Comparison of ENCODE assay signal across 8 cellular contexts in the genomic region with DNA sequence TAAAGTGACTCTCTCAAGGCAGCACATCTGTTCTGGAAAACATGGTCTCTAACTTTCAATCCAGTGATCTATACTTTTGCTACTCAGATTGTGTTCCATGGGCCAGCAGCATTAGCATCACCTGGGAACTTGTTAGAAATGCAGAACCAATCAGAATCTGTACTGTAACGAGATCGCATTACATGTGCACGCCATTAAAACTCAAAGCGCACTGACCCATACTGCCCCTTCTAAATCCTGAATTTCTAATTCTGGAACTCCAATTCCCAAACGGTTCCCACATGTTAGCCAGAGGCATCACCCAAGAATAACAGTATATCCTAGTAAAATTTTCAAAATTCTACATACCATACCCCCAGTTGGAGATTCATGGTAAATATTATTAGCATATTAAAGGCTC. TPM values are rescaled to one million over a fixed set of nuclear protein-coding genes. Genes with fewer than 3 reads are reported as not detected.
DNase-seq lines count a peak whose midpoint lies in the region; ATAC-seq and TF ChIP-seq lines count a peak whose summit lies in the region.

No MANE protein-coding gene starts in this region.

- no peak for TF ChIP-seq CTCF in hepatocyte (IDR thresholded peaks at IDR 0.05; ENCODE audit: poor library complexity)
- TF ChIP-seq CTCF in nephron progenitor cell (IDR thresholded peaks at IDR 0.05), result no peak

- DNase-seq in NCI-H82 (lab: John Stamatoyannopoulos, UW), result peak; percentile 35
- no peak for DNase-seq in NCI-H82 treated with DMSO at 0.1 percent for 48 hours (lab: John Stamatoyannopoulos, UW; ENCODE audit: unreplicated experiment)
- DNase-seq in T-helper 17 cell, result no peak
- DNase-seq in hepatocyte (ENCODE audit: low spot score), result no peak
- DNase-seq in stimulated activated effector memory CD8-positive, alpha-beta T cell treated with anti-CD3 and anti-CD28 coated beads, Interleukin-12 subunit alpha, Interleukin-12 subunit beta, amount 100 ng/mL, for 72 hours (ENCODE audit: low spot score in 2 of 2), result no peak
- DNase-seq in nephron progenitor cell, result no peak
- DNase-seq in stimulated activated CD4-positive, alpha-beta T cell treated with anti-CD3 and anti-CD28 coated beads, Interleukin-2, amount 100 ng/mL, for 24 hours, result no peak

- WGBS in hepatocyte (ENCODE audit: low lambda C conversion rate, missing lambda C conversion rate), result 50% methylated on average over 5 of the region's 5 CpGs

- H3K4me1 Mint-ChIP-seq in T-helper 17 cell (peaks cover 9% of the 10 kb centered on the region), nephron progenitor cell (peaks cover 5% of the 10 kb centered on the region)
- H3K4me1 Mint-ChIP-seq in stimulated activated effector memory CD8-positive, alpha-beta T cell treated with anti-CD3 and anti-CD28 coated beads, Interleukin-12 subunit alpha, Interleukin-12 subunit beta, amount 100 ng/mL, for 72 hours, result no peaks in the 10 kb centered on the region

- H3K4me2 ChIP-seq in hepatocyte, result peak overlapping the region; percentile 79

- H3K4me1 ChIP-seq in hepatocyte (ENCODE audit: insufficient read depth), result peaks cover 14% of the 10 kb centered on the region

- no peaks in the 10 kb centered on the region for H3K9me3 ChIP-seq in T-helper 17 cell (ENCODE audit: control insufficient read depth, low read length, poor library complexity, severe bottlenecking)
- no peaks in the 10 kb centered on the region for H3K9me3 ChIP-seq in hepatocyte (ENCODE audit: low read depth)

- H3K27ac ChIP-seq in hepatocyte, result no peak overlapping the region

- H3K36me3 ChIP-seq in hepatocyte (replicated peaks; ENCODE audit: insufficient read depth, low read depth), result no peaks in the 10 kb centered on the region

- peaks cover 18% of the 10 kb centered on the region for H3K27me3 Mint-ChIP-seq in T-helper 17 cell
- H3K27me3 Mint-ChIP-seq in nephron progenitor cell (ENCODE audit: low read depth, poor library complexity), result peaks cover 18% of the 10 kb centered on the region

- peaks cover 60% of the 10 kb centered on the region for H3K79me2 ChIP-seq in hepatocyte

- no peaks in the 10 kb centered on the region for H3K27me3 ChIP-seq in hepatocyte

- ATAC-seq in T-helper 17 cell (no peak), GM21529 (IDR thresholded peaks at IDR 0.05; ENCODE audit: unreplicated experiment) (no peak)
- ATAC-seq in stimulated activated effector memory CD8-positive, alpha-beta T cell treated with anti-CD3 and anti-CD28 coated beads, Interleukin-12 subunit alpha, Interleukin-12 subunit beta, amount 100 ng/mL, for 72 hours, result no peak

- H2AFZ ChIP-seq in hepatocyte, result no peak overlapping the region

- H3K27ac Mint-ChIP-seq in T-helper 17 cell (peak overlapping the region; percentile 94), nephron progenitor cell (no peak overlapping the region)
- no peak overlapping the region for H3K27ac Mint-ChIP-seq in stimulated activated effector memory CD8-positive, alpha-beta T cell treated with anti-CD3 and anti-CD28 coated beads, Interleukin-12 subunit alpha, Interleukin-12 subunit beta, amount 100 ng/mL, for 72 hours

- no peaks in the 10 kb centered on the region for H3K9me2 ChIP-seq in hepatocyte (replicated peaks; ENCODE audit: insufficient read depth)

- H3K9me3 Mint-ChIP-seq in stimulated activated effector memory CD8-positive, alpha-beta T cell treated with anti-CD3 and anti-CD28 coated beads, Interleukin-12 subunit alpha, Interleukin-12 subunit beta, amount 100 ng/mL, for 72 hours, result no peaks in the 10 kb centered on the region
- no peaks in the 10 kb centered on the region for H3K9me3 Mint-ChIP-seq in nephron progenitor cell

- H4K20me1 ChIP-seq in hepatocyte (ENCODE audit: insufficient read depth, poor library complexity, severe bottlenecking), result peaks cover 34% of the 10 kb centered on the region

- peak overlapping the region; percentile 56 for H3K4me3 Mint-ChIP-seq in T-helper 17 cell
- H3K4me3 Mint-ChIP-seq in stimulated activated effector memory CD8-positive, alpha-beta T cell treated with anti-CD3 and anti-CD28 coated beads, Interleukin-12 subunit alpha, Interleukin-12 subunit beta, amount 100 ng/mL, for 72 hours, result peak overlapping the region; percentile 75
- H3K4me3 Mint-ChIP-seq in nephron progenitor cell, result no peak overlapping the region

- H3K36me3 Mint-ChIP-seq in T-helper 17 cell (ENCODE audit: low read depth) (no peaks in the 10 kb centered on the region), nephron progenitor cell (ENCODE audit: low read depth) (no peaks in the 10 kb centered on the region)
- H3K36me3 Mint-ChIP-seq in stimulated activated effector memory CD8-positive, alpha-beta T cell treated with anti-CD3 and anti-CD28 coated beads, Interleukin-12 subunit alpha, Interleukin-12 subunit beta, amount 100 ng/mL, for 72 hours, result no peaks in the 10 kb centered on the region

- peak overlapping the region; percentile 62 for H3K4me3 ChIP-seq in hepatocyte

RNA-seq across cellular contexts. Expression of gene DCTN1, which starts 10.5 kb away (rescaled TPM):
- total RNA-seq in T-helper 17 cell (10 to 100 TPM; 78.5 to 85.7 TPM), hepatocyte (72.3 and 84.3 TPM in 2 replicates)
- 95.0 and 111 TPM in 2 replicates for polyA plus RNA-seq in hepatocyte

RNA-seq across cellular contexts. Expression of gene C2orf81, which starts 30.8 kb away (rescaled TPM):
- total RNA-seq in T-helper 17 cell (1 to 10 TPM; 2.9 to 3.3 TPM), hepatocyte (0.32 and 0.37 TPM in 2 replicates)
- polyA plus RNA-seq in hepatocyte, result 0.76 and 4.2 TPM in 2 replicates

RNA-seq across cellular contexts. Expression of gene WDR54, which starts 30.9 kb away (rescaled TPM):
- 10 to 100 TPM; 33.6 to 42.8 TPM for total RNA-seq in T-helper 17 cell
- 6.2 and 7.1 TPM in 2 replicates for total RNA-seq in hepatocyte
- 22.2 and 22.6 TPM in 2 replicates for polyA plus RNA-seq in hepatocyte

RNA-seq across cellular contexts. Expression of gene SLC4A5, which starts 47.4 kb away (rescaled TPM):
- 10 to 100 TPM in 1 of 2 donors, 1 to 10 TPM in 1; 9.1 to 10.5 TPM for total RNA-seq in T-helper 17 cell
- total RNA-seq in hepatocyte, result 0.36 and 1.5 TPM in 2 replicates
- polyA plus RNA-seq in hepatocyte, result 0.28 and 1.7 TPM in 2 replicates

RNA-seq across cellular contexts. Expression of gene RTKN, which starts 51.1 kb away (rescaled TPM):
- total RNA-seq in T-helper 17 cell, result under 1 TPM; 0.37 to 0.57 TPM
- total RNA-seq in hepatocyte, result 66.1 and 74.2 TPM in 2 replicates
- polyA plus RNA-seq in hepatocyte, result 77.5 and 85.0 TPM in 2 replicates
